In genomic region chr1:103561612-103562395, GRCh38 we compare ENCODE assay signal across 8 cellular contexts. TPM values are rescaled to one million over a fixed set of nuclear protein-coding genes. Genes with fewer than 3 reads are reported as not detected.
DNase-seq lines count a peak whose midpoint lies in the region; ATAC-seq, FAIRE-seq and TF ChIP-seq lines count a peak whose summit lies in the region.

No MANE protein-coding gene starts in this region.

- no peak for TF ChIP-seq CTCF in body of pancreas (IDR thresholded peaks at IDR 0.05)

- H3K4me1 ChIP-seq in body of pancreas, result peaks cover 44% of the 10 kb centered on the region
- H3K4me1 ChIP-seq in small intestine (ENCODE audit: control insufficient read depth in 2 of 2, insufficient read depth in 1 of 2, low read depth in 1 of 2, low read length in 1 of 2), result no peaks in the 10 kb centered on the region

- H3K4me3 ChIP-seq in body of pancreas (peak overlapping the region; percentile 10 to 14), small intestine (ENCODE audit: low read depth in 1 of 2, low read length in 2 of 2) (no peak overlapping the region)

- ATAC-seq in GM19035 (IDR thresholded peaks at IDR 0.05; ENCODE audit: unreplicated experiment), result peak; percentile 91
- peak; percentile 89 for ATAC-seq in HG03064 (IDR thresholded peaks at IDR 0.05; ENCODE audit: low read depth, unreplicated experiment)
- ATAC-seq in body of pancreas, result peak; percentile 94
- ATAC-seq in stimulated activated naive CD8-positive, alpha-beta T cell treated with anti-CD3 and anti-CD28 coated beads, Interleukin-15, Interleukin-2, amounts not matched to agents 100 U/mL and 50 U/mL, for 24 hours, result no peak

- H3K27ac ChIP-seq in body of pancreas (peak overlapping the region; percentile 57 to 94 (median 90)), small intestine (ENCODE audit: low read depth in 1 of 2, low read length in 1 of 2) (peak overlapping the region in 1 of 2 donors; percentile 41)

- no peaks in the 10 kb centered on the region for H3K9me3 ChIP-seq in body of pancreas
- no peaks in the 10 kb centered on the region for H3K9me3 ChIP-seq in small intestine (ENCODE audit: control insufficient read depth, low read depth)

- no peaks in the 10 kb centered on the region for H3K36me3 ChIP-seq in body of pancreas (replicated peaks in 1 of 2; ENCODE audit: insufficient read depth in 1 of 2, low read depth in 2 of 2)
- H3K36me3 ChIP-seq in small intestine (ENCODE audit: control insufficient read depth in 2 of 2, insufficient read depth in 2 of 2, low read length in 2 of 2), result no peaks in the 10 kb centered on the region

- H3K27me3 ChIP-seq in body of pancreas (no peaks in the 10 kb centered on the region), small intestine (ENCODE audit: control insufficient read depth in 2 of 2, insufficient read depth in 2 of 2, low read length in 2 of 2) (no peaks in the 10 kb centered on the region)

- intact Hi-C loops in body of pancreas (cut with DNase I), result no loop called here

- peak; percentile 59 for FAIRE-seq in small intestine (lab: Jason Lieb, UNC)

- DNase-seq in body of pancreas (no peak), small intestine (no peak), T1000 (lab: John Stamatoyannopoulos, UW) (no peak), GDM1 (lab: John Stamatoyannopoulos, UW) (no peak), NCI-H446 treated with DMSO at 0.1 percent for 48 hours (lab: John Stamatoyannopoulos, UW) (no peak)
- no peak for DNase-seq in stimulated activated naive CD8-positive, alpha-beta T cell treated with anti-CD3 and anti-CD28 coated beads, Interleukin-15, Interleukin-2, amounts not matched to agents 100 U/mL and 50 U/mL, for 24 hours

- 27 to 29% methylated on average over 2 of the region's 2 CpGs for WGBS in body of pancreas, 2 donors
- 75 to 88% (median 77%) methylated on average over 2 of the region's 2 CpGs for WGBS in small intestine, 3 donors

- TF ChIP-seq POLR2A in body of pancreas (IDR thresholded peaks at IDR 0.05), result peak in 2 of 3 donors; percentile 41 to 54

RNA-seq across cellular contexts. Expression of gene AMY2B, which starts 9.6 kb away (rescaled TPM):
- total RNA-seq in body of pancreas, result 1,000 to 10,000 TPM in 1 of 2 donors, 100 to 1,000 TPM in 1; 894 to 1,483 TPM
- polyA plus RNA-seq in small intestine, result 10 to 100 TPM in 2 of 3 donors, 1 to 10 TPM in 1; 5.7 to 33.3 (median 19.2) TPM

RNA-seq across cellular contexts. Expression of gene RNPC3, which starts 36.3 kb away (rescaled TPM):
- total RNA-seq in body of pancreas, result 10 to 100 TPM; 42.3 to 74.2 TPM
- 1 to 10 TPM; 3.1 to 7.7 (median 7.0) TPM for polyA plus RNA-seq in small intestine

RNA-seq across cellular contexts. Expression of gene AMY2A, which starts 55.4 kb away (rescaled TPM):
- total RNA-seq in body of pancreas, result over 10,000 TPM in 1 of 2 donors, 1,000 to 10,000 TPM in 1; 4,537 to 10,829 TPM
- polyA plus RNA-seq in small intestine, result 1 to 10 TPM in 2 of 3 donors, not detected in 1; 1.6 to 2.7 TPM

Comparison
In these comparisons a context has a peak if more than half of its experiments do, and no peak if none do; other contexts are left out.
1. H3K4me3 ChIP-seq: peak in body of pancreas (2 of 2); none in small intestine (0 of 2).